ENCODE assay signal across 13 cellular contexts in the genomic region with DNA sequence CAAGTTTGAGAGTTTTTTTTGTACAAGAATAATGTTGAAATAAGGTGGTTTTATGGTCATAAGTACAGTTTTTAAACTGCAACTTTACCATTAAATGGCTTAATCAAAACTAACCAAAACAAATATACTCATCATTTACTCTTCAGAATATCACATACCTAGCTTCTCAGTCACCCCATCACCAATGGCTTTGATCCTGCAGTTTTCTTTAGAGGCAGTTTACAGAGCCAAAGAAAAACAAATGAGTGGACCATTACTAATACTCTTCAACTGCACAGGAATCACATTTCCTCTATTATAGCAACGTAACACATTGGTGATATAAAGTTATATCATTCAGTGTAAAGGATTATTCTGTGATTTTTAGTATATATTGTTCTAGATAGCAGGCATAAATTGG.
"Had no signal": no experiment of that assay in that cellular context is flagged by ENCODE, and none has a peak within 500 bp of the region (broad histone marks: within the 10 kb centered on the region; RNA-seq: fewer than 3 reads in every experiment).

No MANE protein-coding gene starts in this region.

- H3K9me3 ChIP-seq: colonic mucosa, gastroesophageal sphincter, lower lobe of right lung, pancreas, upper lobe of left lung had no signal

- H3K27me3 ChIP-seq: colonic mucosa, gastroesophageal sphincter, neural progenitor cell, pancreas, upper lobe of left lung had no signal

- H3K36me3 ChIP-seq: colonic mucosa, gastroesophageal sphincter, lower lobe of right lung, neural progenitor cell, pancreas, upper lobe of left lung had no signal

- DNase-seq: activated CD4-positive, alpha-beta T cell treated with anti-CD3 and anti-CD28 coated beads, Interleukin-2, amount 10 ng/mL, durations not matched to agents 7 days and 5 days; activated CD4-positive, CD25-positive, alpha-beta regulatory T cell; activated CD8-positive, alpha-beta memory T cell treated with anti-CD3 and anti-CD28 coated beads for 24 hours; activated naive CD4-positive, alpha-beta T cell treated with anti-CD3 and anti-CD28 coated beads, Interleukin-2, amount 50 U/mL, for 16 hours; colonic mucosa; lower lobe of right lung; midbrain; pancreas; stimulated activated CD4-positive, alpha-beta T cell treated with anti-CD3 and anti-CD28 coated beads, Interleukin-15, amount 100 ng/mL, for 24 hours; stimulated activated CD4-positive, alpha-beta T cell treated with anti-CD3 and anti-CD28 coated beads, Interleukin-4, amount 100 ng/mL, for 24 hours; upper lobe of left lung had no signal

- H3K4me3 ChIP-seq: colonic mucosa, gastroesophageal sphincter, lower lobe of right lung, neural progenitor cell, pancreas, upper lobe of left lung had no signal

- H3K4me1 ChIP-seq: colonic mucosa, gastroesophageal sphincter, lower lobe of right lung, pancreas, upper lobe of left lung had no signal

- H3K27ac ChIP-seq: colonic mucosa, gastroesophageal sphincter, lower lobe of right lung, neural progenitor cell, pancreas, upper lobe of left lung had no signal
